ENCODE assay signal across 1 cellular context in the genomic region with DNA sequence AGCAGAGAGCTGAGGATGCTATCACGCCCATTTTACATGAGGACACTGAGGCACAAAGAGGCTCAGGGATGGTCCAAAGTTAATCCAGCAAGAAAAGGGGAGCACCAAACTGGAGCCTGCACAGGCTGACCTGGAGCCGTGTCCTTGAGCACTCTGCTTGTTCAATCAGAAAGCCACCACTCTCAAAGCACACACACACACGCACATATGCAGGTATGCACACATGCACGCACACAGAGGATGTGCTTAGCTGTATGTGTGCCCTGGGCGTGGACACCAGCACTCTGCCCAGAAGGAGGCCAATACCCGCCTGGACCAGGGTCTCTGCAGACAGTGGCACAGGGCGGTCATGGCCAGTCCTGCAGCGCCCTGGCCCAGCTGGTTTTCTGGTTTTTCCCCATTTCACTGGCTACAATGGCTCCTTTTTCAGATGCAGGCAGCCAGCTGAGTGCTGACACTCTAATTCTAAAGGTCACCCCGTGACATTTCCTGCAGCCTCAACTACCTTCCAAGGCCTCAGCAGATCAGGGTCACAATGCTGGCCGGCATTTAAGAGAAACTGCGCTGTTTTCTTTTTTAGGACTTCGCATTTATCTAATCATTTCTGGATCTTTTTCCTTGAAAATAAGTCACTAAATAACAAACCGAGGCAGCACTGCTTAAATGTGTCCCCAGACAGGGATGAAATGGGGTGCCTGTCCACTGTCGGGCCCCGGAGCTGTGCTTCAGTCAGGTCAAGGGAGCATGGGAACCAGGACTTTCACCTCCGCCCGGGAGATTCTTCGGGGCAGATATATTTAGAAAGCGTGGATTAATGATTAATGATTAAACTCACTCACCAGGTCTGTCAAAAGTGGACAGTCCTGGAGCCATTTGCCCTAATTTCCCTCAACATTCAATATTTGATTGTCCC.
TF ChIP-seq lines count a peak whose summit lies in the region.

No MANE protein-coding gene starts in this region.

TF ChIP-seq in HepG2, 621 proteins besides CTCF, POLR2A, EP300 and RAD21 (continued from another document and continues in another):
- TF ChIP-seq FOXO1 (CRISPR knock-in tag; IDR thresholded peaks at IDR 0.05) = peak; percentile 47; the same call in 1 of the 2 replicates
- TF ChIP-seq ZNF264 (CRISPR knock-in tag; IDR thresholded peaks at IDR 0.05) = peak; percentile 27; the same call in 1 of the 2 replicates
- TF ChIP-seq ZNF263 (CRISPR knock-in tag; IDR thresholded peaks at IDR 0.05) = peak; percentile 98
- peak; percentile 38; the same call in 1 of the 2 replicates for TF ChIP-seq ZMYM4 (CRISPR knock-in tag; IDR thresholded peaks at IDR 0.05)
- no peak; the same call in 1 of the 2 replicates for TF ChIP-seq TSC22D2 (CRISPR knock-in tag; IDR thresholded peaks at IDR 0.05; ENCODE audit: borderline replicate concordance)
- no peak for TF ChIP-seq U2AF1 (optimal IDR thresholded peaks at IDR 0.05; ENCODE audit: low read depth, low read length)
- peak; percentile 37; the same call in 1 of the 2 replicates for TF ChIP-seq PHF8 (CRISPR knock-in tag; IDR thresholded peaks at IDR 0.05)
- TF ChIP-seq, protein P1, sequence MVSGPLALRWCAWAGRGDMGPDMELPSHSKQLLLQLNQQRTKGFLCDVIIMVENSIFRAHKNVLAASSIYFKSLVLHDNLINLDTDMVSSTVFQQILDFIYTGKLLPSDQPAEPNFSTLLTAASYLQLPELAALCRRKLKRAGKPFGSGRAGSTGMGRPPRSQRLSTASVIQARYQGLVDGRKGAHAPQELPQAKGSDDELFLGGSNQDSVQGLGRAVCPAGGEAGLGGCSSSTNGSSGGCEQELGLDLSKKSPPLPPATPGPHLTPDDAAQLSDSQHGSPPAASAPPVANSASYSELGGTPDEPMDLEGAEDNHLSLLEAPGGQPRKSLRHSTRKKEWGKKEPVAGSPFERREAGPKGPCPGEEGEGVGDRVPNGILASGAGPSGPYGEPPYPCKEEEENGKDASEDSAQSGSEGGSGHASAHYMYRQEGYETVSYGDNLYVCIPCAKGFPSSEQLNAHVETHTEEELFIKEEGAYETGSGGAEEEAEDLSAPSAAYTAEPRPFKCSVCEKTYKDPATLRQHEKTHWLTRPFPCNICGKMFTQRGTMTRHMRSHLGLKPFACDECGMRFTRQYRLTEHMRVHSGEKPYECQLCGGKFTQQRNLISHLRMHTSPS (CRISPR knock-in tag; IDR thresholded peaks at IDR 0.05; ENCODE audit: low read depth) = peak; percentile 84
- no peak; the same call in 1 of the 2 replicates for TF ChIP-seq TOE1 (CRISPR knock-in tag; IDR thresholded peaks at IDR 0.05)
- no peak; the same call in 1 of the 2 replicates for TF ChIP-seq ZNF546 (CRISPR knock-in tag; conservative IDR thresholded peaks at IDR 0.05)
- no peak for TF ChIP-seq ZNF432 (CRISPR knock-in tag; IDR thresholded peaks at IDR 0.05; ENCODE audit: borderline replicate concordance)
- no peak for TF ChIP-seq ZFP41 (CRISPR knock-in tag; IDR thresholded peaks at IDR 0.05; ENCODE audit: borderline replicate concordance)
- no peak for TF ChIP-seq ZFP36 (IDR thresholded peaks at IDR 0.05; ENCODE audit: borderline replicate concordance, low read depth, low read length, partially characterized antibody)
- no peak for TF ChIP-seq ZBTB21 (CRISPR knock-in tag; IDR thresholded peaks at IDR 0.05)
- TF ChIP-seq, protein P2, sequence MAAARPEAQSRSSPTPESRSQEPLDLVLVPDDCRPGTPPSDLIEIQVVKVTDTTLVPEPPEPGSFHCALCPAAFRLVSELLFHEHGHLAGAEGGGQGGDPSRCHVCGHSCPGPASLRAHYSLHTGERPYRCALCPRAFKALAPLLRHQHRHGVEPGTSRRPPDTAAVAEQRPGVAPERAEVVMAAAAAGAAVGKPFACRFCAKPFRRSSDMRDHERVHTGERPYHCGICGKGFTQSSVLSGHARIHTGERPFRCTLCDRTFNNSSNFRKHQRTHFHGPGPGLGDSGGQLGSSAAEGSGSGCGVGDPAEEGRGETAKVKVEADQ (CRISPR knock-in tag; IDR thresholded peaks at IDR 0.05; ENCODE audit: borderline replicate concordance) = no peak
- TF ChIP-seq ZBTB7A (CRISPR knock-in tag; IDR thresholded peaks at IDR 0.05) = peak; percentile 77
- TF ChIP-seq ZBTB20 (CRISPR knock-in tag; IDR thresholded peaks at IDR 0.05; ENCODE audit: borderline replicate concordance, low read depth) = no peak; the same call in 1 of the 2 replicates
- peak; percentile 80; the same call in 1 of the 2 replicates for TF ChIP-seq NFATC3 (CRISPR knock-in tag; IDR thresholded peaks at IDR 0.05)
- no peak for TF ChIP-seq ZNF672 (CRISPR knock-in tag; IDR thresholded peaks at IDR 0.05)
- TF ChIP-seq PLRG1 (conservative IDR thresholded peaks at IDR 0.05) = no peak
- TF ChIP-seq, protein P3, sequence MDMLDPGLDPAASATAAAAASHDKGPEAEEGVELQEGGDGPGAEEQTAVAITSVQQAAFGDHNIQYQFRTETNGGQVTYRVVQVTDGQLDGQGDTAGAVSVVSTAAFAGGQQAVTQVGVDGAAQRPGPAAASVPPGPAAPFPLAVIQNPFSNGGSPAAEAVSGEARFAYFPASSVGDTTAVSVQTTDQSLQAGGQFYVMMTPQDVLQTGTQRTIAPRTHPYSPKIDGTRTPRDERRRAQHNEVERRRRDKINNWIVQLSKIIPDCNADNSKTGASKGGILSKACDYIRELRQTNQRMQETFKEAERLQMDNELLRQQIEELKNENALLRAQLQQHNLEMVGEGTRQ (IDR thresholded peaks at IDR 0.05; ENCODE audit: low read depth, low read length) = peak; percentile 14; the same call in 1 of the 2 replicates
- TF ChIP-seq, protein P3 (CRISPR knock-in tag; IDR thresholded peaks at IDR 0.05; ENCODE audit: borderline replicate concordance) = no peak
- peak; percentile 69; the same call in 1 of the 2 replicates for TF ChIP-seq GFI1 (CRISPR knock-in tag; IDR thresholded peaks at IDR 0.05; ENCODE audit: borderline replicate concordance)
- TF ChIP-seq, protein P4, sequence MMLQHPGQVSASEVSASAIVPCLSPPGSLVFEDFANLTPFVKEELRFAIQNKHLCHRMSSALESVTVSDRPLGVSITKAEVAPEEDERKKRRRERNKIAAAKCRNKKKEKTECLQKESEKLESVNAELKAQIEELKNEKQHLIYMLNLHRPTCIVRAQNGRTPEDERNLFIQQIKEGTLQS (CRISPR knock-in tag; IDR thresholded peaks at IDR 0.05) = no peak
- 0 out of 2 replicates have a peak, but pooled peaks have one; percentile 52 for TF ChIP-seq ZNF761 (CRISPR knock-in tag; conservative IDR thresholded peaks at IDR 0.05)
- TF ChIP-seq, protein P5, sequence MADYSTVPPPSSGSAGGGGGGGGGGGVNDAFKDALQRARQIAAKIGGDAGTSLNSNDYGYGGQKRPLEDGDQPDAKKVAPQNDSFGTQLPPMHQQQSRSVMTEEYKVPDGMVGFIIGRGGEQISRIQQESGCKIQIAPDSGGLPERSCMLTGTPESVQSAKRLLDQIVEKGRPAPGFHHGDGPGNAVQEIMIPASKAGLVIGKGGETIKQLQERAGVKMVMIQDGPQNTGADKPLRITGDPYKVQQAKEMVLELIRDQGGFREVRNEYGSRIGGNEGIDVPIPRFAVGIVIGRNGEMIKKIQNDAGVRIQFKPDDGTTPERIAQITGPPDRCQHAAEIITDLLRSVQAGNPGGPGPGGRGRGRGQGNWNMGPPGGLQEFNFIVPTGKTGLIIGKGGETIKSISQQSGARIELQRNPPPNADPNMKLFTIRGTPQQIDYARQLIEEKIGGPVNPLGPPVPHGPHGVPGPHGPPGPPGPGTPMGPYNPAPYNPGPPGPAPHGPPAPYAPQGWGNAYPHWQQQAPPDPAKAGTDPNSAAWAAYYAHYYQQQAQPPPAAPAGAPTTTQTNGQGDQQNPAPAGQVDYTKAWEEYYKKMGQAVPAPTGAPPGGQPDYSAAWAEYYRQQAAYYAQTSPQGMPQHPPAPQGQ (CRISPR knock-in tag; IDR thresholded peaks at IDR 0.05; ENCODE audit: borderline replicate concordance) = no peak
- TF ChIP-seq, protein P6, sequence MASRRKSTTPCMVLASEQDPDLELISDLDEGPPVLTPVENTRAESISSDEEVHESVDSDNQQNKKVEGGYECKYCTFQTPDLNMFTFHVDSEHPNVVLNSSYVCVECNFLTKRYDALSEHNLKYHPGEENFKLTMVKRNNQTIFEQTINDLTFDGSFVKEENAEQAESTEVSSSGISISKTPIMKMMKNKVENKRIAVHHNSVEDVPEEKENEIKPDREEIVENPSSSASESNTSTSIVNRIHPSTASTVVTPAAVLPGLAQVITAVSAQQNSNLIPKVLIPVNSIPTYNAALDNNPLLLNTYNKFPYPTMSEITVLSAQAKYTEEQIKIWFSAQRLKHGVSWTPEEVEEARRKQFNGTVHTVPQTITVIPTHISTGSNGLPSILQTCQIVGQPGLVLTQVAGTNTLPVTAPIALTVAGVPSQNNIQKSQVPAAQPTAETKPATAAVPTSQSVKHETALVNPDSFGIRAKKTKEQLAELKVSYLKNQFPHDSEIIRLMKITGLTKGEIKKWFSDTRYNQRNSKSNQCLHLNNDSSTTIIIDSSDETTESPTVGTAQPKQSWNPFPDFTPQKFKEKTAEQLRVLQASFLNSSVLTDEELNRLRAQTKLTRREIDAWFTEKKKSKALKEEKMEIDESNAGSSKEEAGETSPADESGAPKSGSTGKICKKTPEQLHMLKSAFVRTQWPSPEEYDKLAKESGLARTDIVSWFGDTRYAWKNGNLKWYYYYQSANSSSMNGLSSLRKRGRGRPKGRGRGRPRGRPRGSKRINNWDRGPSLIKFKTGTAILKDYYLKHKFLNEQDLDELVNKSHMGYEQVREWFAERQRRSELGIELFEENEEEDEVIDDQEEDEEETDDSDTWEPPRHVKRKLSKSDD (CRISPR knock-in tag; IDR thresholded peaks at IDR 0.05; ENCODE audit: low read depth) = peak; percentile 27; the same call in 1 of the 2 replicates
- TF ChIP-seq, protein P7, sequence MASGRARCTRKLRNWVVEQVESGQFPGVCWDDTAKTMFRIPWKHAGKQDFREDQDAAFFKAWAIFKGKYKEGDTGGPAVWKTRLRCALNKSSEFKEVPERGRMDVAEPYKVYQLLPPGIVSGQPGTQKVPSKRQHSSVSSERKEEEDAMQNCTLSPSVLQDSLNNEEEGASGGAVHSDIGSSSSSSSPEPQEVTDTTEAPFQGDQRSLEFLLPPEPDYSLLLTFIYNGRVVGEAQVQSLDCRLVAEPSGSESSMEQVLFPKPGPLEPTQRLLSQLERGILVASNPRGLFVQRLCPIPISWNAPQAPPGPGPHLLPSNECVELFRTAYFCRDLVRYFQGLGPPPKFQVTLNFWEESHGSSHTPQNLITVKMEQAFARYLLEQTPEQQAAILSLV (CRISPR knock-in tag; IDR thresholded peaks at IDR 0.05; ENCODE audit: borderline replicate concordance) = peak; percentile 75; the same call in 1 of the 2 replicates
- TF ChIP-seq, protein P8, sequence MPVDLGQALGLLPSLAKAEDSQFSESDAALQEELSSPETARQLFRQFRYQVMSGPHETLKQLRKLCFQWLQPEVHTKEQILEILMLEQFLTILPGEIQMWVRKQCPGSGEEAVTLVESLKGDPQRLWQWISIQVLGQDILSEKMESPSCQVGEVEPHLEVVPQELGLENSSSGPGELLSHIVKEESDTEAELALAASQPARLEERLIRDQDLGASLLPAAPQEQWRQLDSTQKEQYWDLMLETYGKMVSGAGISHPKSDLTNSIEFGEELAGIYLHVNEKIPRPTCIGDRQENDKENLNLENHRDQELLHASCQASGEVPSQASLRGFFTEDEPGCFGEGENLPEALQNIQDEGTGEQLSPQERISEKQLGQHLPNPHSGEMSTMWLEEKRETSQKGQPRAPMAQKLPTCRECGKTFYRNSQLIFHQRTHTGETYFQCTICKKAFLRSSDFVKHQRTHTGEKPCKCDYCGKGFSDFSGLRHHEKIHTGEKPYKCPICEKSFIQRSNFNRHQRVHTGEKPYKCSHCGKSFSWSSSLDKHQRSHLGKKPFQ (CRISPR knock-in tag; IDR thresholded peaks at IDR 0.05; ENCODE audit: insufficient replicate concordance) = no peak
- no peak for TF ChIP-seq DR1 (CRISPR knock-in tag; IDR thresholded peaks at IDR 0.05)
- TF ChIP-seq, protein P9, sequence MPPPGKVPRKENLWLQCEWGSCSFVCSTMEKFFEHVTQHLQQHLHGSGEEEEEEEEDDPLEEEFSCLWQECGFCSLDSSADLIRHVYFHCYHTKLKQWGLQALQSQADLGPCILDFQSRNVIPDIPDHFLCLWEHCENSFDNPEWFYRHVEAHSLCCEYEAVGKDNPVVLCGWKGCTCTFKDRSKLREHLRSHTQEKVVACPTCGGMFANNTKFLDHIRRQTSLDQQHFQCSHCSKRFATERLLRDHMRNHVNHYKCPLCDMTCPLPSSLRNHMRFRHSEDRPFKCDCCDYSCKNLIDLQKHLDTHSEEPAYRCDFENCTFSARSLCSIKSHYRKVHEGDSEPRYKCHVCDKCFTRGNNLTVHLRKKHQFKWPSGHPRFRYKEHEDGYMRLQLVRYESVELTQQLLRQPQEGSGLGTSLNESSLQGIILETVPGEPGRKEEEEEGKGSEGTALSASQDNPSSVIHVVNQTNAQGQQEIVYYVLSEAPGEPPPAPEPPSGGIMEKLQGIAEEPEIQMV (CRISPR knock-in tag; IDR thresholded peaks at IDR 0.05; ENCODE audit: low read depth) = no peak
- TF ChIP-seq, protein P10, sequence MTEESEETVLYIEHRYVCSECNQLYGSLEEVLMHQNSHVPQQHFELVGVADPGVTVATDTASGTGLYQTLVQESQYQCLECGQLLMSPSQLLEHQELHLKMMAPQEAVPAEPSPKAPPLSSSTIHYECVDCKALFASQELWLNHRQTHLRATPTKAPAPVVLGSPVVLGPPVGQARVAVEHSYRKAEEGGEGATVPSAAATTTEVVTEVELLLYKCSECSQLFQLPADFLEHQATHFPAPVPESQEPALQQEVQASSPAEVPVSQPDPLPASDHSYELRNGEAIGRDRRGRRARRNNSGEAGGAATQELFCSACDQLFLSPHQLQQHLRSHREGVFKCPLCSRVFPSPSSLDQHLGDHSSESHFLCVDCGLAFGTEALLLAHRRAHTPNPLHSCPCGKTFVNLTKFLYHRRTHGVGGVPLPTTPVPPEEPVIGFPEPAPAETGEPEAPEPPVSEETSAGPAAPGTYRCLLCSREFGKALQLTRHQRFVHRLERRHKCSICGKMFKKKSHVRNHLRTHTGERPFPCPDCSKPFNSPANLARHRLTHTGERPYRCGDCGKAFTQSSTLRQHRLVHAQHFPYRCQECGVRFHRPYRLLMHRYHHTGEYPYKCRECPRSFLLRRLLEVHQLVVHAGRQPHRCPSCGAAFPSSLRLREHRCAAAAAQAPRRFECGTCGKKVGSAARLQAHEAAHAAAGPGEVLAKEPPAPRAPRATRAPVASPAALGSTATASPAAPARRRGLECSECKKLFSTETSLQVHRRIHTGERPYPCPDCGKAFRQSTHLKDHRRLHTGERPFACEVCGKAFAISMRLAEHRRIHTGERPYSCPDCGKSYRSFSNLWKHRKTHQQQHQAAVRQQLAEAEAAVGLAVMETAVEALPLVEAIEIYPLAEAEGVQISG (CRISPR knock-in tag; IDR thresholded peaks at IDR 0.05) = peak; percentile 46
- TF ChIP-seq ZNF746 (CRISPR knock-in tag; IDR thresholded peaks at IDR 0.05) = no peak
- TF ChIP-seq ZFP62 (CRISPR knock-in tag; IDR thresholded peaks at IDR 0.05) = no peak
- TF ChIP-seq ATRX (CRISPR knock-in tag; IDR thresholded peaks at IDR 0.05; ENCODE audit: borderline replicate concordance) = no peak
- TF ChIP-seq, protein P11, sequence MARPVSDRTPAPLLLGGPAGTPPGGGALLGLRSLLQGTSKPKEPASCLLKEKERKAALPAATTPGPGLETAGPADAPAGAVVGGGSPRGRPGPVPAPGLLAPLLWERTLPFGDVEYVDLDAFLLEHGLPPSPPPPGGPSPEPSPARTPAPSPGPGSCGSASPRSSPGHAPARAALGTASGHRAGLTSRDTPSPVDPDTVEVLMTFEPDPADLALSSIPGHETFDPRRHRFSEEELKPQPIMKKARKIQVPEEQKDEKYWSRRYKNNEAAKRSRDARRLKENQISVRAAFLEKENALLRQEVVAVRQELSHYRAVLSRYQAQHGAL (CRISPR knock-in tag; IDR thresholded peaks at IDR 0.05; ENCODE audit: not compliant biosample characterization) = no peak
- TF ChIP-seq GATAD1 (CRISPR knock-in tag; IDR thresholded peaks at IDR 0.05) = no peak; the same call in 1 of the 2 replicates
